Comparison of ENCODE assay signal across 1 cellular context in the genomic region with DNA sequence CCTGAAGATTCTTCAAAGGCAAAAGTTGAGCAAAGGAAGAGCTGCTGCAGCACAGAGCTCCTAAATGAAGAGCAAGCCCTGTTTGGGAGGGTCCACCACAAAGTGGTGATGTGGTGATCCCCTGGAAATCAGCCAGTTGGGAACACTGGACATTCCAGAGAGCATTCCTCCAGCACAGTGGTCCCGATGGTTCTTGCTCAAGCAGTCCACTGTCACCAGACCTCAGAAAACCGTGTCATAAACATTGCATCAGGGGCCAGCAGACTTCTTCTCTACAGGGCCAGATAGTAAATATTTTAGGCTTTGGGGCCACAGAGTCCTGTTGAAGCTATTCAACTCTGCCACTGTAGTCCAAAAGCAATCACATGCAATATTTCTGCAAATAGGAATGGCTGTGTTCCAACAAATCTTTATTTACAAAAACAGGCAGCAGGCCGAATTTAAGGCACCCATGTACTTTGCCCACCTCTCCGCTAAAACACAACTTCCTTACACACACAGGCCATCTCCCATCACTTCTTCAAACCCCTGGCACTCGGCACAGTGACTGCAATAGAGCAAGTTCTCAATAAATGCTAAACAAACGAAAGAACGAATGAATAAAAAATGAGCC.
TF ChIP-seq lines count a peak whose summit lies in the region.

No MANE protein-coding gene starts in this region.

TF ChIP-seq in HepG2, 621 proteins besides CTCF, POLR2A, EP300 and RAD21 (continued from another document and continues in another):
- TF ChIP-seq, protein P1, sequence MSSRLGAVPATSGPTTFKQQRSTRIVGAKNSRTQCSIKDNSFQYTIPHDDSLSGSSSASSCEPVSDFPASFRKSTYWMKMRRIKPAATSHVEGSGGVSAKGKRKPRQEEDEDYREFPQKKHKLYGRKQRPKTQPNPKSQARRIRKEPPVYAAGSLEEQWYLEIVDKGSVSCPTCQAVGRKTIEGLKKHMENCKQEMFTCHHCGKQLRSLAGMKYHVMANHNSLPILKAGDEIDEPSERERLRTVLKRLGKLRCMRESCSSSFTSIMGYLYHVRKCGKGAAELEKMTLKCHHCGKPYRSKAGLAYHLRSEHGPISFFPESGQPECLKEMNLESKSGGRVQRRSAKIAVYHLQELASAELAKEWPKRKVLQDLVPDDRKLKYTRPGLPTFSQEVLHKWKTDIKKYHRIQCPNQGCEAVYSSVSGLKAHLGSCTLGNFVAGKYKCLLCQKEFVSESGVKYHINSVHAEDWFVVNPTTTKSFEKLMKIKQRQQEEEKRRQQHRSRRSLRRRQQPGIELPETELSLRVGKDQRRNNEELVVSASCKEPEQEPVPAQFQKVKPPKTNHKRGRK (CRISPR knock-in tag; IDR thresholded peaks at IDR 0.05), result no peak
- TF ChIP-seq ZNF431 (CRISPR knock-in tag; IDR thresholded peaks at IDR 0.05; ENCODE audit: borderline replicate concordance, low read depth), result no peak
- peak; percentile 43; the same call in 1 of the 2 replicates for TF ChIP-seq PHF21A (CRISPR knock-in tag; IDR thresholded peaks at IDR 0.05)
- TF ChIP-seq GATAD2A (CRISPR knock-in tag; IDR thresholded peaks at IDR 0.05), result peak; percentile 70
- TF ChIP-seq, protein P2, sequence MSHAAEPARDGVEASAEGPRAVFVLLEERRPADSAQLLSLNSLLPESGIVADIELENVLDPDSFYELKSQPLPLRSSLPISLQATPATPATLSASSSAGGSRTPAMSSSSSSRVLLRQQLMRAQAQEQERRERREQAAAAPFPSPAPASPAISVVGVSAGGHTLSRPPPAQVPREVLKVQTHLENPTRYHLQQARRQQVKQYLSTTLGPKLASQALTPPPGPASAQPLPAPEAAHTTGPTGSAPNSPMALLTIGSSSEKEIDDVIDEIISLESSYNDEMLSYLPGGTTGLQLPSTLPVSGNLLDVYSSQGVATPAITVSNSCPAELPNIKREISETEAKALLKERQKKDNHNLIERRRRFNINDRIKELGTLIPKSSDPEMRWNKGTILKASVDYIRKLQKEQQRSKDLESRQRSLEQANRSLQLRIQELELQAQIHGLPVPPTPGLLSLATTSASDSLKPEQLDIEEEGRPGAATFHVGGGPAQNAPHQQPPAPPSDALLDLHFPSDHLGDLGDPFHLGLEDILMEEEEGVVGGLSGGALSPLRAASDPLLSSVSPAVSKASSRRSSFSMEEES (CRISPR knock-in tag; IDR thresholded peaks at IDR 0.05), result 0 out of 2 replicates have a peak, but pooled peaks have one; percentile 43
- TF ChIP-seq, protein P3, sequence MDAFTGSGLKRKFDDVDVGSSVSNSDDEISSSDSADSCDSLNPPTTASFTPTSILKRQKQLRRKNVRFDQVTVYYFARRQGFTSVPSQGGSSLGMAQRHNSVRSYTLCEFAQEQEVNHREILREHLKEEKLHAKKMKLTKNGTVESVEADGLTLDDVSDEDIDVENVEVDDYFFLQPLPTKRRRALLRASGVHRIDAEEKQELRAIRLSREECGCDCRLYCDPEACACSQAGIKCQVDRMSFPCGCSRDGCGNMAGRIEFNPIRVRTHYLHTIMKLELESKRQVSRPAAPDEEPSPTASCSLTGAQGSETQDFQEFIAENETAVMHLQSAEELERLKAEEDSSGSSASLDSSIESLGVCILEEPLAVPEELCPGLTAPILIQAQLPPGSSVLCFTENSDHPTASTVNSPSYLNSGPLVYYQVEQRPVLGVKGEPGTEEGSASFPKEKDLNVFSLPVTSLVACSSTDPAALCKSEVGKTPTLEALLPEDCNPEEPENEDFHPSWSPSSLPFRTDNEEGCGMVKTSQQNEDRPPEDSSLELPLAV (CRISPR knock-in tag; conservative IDR thresholded peaks at IDR 0.05; ENCODE audit: low read depth), result no peak
- TF ChIP-seq, protein P4, sequence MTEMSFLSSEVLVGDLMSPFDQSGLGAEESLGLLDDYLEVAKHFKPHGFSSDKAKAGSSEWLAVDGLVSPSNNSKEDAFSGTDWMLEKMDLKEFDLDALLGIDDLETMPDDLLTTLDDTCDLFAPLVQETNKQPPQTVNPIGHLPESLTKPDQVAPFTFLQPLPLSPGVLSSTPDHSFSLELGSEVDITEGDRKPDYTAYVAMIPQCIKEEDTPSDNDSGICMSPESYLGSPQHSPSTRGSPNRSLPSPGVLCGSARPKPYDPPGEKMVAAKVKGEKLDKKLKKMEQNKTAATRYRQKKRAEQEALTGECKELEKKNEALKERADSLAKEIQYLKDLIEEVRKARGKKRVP (CRISPR knock-in tag; IDR thresholded peaks at IDR 0.05), result peak in 1 of 2 experiments; percentile 92; a peak in 2 of 4 replicates
- TF ChIP-seq, protein P5, sequence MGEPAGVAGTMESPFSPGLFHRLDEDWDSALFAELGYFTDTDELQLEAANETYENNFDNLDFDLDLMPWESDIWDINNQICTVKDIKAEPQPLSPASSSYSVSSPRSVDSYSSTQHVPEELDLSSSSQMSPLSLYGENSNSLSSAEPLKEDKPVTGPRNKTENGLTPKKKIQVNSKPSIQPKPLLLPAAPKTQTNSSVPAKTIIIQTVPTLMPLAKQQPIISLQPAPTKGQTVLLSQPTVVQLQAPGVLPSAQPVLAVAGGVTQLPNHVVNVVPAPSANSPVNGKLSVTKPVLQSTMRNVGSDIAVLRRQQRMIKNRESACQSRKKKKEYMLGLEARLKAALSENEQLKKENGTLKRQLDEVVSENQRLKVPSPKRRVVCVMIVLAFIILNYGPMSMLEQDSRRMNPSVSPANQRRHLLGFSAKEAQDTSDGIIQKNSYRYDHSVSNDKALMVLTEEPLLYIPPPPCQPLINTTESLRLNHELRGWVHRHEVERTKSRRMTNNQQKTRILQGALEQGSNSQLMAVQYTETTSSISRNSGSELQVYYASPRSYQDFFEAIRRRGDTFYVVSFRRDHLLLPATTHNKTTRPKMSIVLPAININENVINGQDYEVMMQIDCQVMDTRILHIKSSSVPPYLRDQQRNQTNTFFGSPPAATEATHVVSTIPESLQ (CRISPR knock-in tag; conservative IDR thresholded peaks at IDR 0.05), result no peak
- no peak for TF ChIP-seq NFRKB (IDR thresholded peaks at IDR 0.05)
- TF ChIP-seq ZNF230 (CRISPR knock-in tag; IDR thresholded peaks at IDR 0.05), result peak; percentile 62; the same call in 1 of the 2 replicates
- no peak for TF ChIP-seq PAX8 (CRISPR knock-in tag; IDR thresholded peaks at IDR 0.05; ENCODE audit: borderline replicate concordance)
- TF ChIP-seq SPEN (CRISPR knock-in tag; IDR thresholded peaks at IDR 0.05; ENCODE audit: low read depth), result no peak
- TF ChIP-seq ZNF12 (CRISPR knock-in tag; IDR thresholded peaks at IDR 0.05), result 0 out of 2 replicates have a peak, but pooled peaks have one; percentile 18
- no peak for TF ChIP-seq MYNN (CRISPR knock-in tag; IDR thresholded peaks at IDR 0.05; ENCODE audit: low read depth)
- TF ChIP-seq KDM6A (CRISPR knock-in tag; IDR thresholded peaks at IDR 0.05; ENCODE audit: low read depth), result no peak
- TF ChIP-seq ZSCAN20 (CRISPR knock-in tag; IDR thresholded peaks at IDR 0.05; ENCODE audit: borderline replicate concordance), result no peak
- TF ChIP-seq PHF20 (CRISPR knock-in tag; IDR thresholded peaks at IDR 0.05), result no peak
- no peak for TF ChIP-seq FOXA3 (CRISPR knock-in tag; IDR thresholded peaks at IDR 0.05)
- TF ChIP-seq ZFP1 (CRISPR knock-in tag; IDR thresholded peaks at IDR 0.05), result no peak
- TF ChIP-seq SATB2 (CRISPR knock-in tag; IDR thresholded peaks at IDR 0.05), result no peak
- no peak for TF ChIP-seq ZBTB3 (CRISPR knock-in tag; IDR thresholded peaks at IDR 0.05; ENCODE audit: borderline replicate concordance, low read depth)
- no peak for TF ChIP-seq ZNF619 (CRISPR knock-in tag; IDR thresholded peaks at IDR 0.05)
- TF ChIP-seq, protein P6, sequence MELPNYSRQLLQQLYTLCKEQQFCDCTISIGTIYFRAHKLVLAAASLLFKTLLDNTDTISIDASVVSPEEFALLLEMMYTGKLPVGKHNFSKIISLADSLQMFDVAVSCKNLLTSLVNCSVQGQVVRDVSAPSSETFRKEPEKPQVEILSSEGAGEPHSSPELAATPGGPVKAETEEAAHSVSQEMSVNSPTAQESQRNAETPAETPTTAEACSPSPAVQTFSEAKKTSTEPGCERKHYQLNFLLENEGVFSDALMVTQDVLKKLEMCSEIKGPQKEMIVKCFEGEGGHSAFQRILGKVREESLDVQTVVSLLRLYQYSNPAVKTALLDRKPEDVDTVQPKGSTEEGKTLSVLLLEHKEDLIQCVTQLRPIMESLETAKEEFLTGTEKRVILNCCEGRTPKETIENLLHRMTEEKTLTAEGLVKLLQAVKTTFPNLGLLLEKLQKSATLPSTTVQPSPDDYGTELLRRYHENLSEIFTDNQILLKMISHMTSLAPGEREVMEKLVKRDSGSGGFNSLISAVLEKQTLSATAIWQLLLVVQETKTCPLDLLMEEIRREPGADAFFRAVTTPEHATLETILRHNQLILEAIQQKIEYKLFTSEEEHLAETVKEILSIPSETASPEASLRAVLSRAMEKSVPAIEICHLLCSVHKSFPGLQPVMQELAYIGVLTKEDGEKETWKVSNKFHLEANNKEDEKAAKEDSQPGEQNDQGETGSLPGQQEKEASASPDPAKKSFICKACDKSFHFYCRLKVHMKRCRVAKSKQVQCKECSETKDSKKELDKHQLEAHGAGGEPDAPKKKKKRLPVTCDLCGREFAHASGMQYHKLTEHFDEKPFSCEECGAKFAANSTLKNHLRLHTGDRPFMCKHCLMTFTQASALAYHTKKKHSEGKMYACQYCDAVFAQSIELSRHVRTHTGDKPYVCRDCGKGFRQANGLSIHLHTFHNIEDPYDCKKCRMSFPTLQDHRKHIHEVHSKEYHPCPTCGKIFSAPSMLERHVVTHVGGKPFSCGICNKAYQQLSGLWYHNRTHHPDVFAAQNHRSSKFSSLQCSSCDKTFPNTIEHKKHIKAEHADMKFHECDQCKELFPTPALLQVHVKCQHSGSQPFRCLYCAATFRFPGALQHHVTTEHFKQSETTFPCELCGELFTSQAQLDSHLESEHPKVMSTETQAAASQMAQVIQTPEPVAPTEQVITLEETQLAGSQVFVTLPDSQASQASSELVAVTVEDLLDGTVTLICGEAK (IDR thresholded peaks at IDR 0.05), result no peak
- TF ChIP-seq, protein P6 (CRISPR knock-in tag; IDR thresholded peaks at IDR 0.05), result peak; percentile 76
- TF ChIP-seq MTF2 (CRISPR knock-in tag; IDR thresholded peaks at IDR 0.05; ENCODE audit: borderline replicate concordance), result no peak
- TF ChIP-seq ZBTB42 (CRISPR knock-in tag; IDR thresholded peaks at IDR 0.05), result no peak
- no peak for TF ChIP-seq ZFP36L2 (CRISPR knock-in tag; IDR thresholded peaks at IDR 0.05)
- TF ChIP-seq SMARCE1 (IDR thresholded peaks at IDR 0.05; ENCODE audit: borderline replicate concordance), result no peak
- TF ChIP-seq, protein P7, sequence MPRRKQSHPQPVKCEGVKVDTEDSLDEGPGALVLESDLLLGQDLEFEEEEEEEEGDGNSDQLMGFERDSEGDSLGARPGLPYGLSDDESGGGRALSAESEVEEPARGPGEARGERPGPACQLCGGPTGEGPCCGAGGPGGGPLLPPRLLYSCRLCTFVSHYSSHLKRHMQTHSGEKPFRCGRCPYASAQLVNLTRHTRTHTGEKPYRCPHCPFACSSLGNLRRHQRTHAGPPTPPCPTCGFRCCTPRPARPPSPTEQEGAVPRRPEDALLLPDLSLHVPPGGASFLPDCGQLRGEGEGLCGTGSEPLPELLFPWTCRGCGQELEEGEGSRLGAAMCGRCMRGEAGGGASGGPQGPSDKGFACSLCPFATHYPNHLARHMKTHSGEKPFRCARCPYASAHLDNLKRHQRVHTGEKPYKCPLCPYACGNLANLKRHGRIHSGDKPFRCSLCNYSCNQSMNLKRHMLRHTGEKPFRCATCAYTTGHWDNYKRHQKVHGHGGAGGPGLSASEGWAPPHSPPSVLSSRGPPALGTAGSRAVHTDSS (CRISPR knock-in tag; conservative IDR thresholded peaks at IDR 0.05), result no peak
- no peak for TF ChIP-seq LCORL (IDR thresholded peaks at IDR 0.05)
- peak; percentile 55; the same call in 1 of the 2 replicates for TF ChIP-seq LCORL (CRISPR knock-in tag; IDR thresholded peaks at IDR 0.05)
- TF ChIP-seq STAG1 (CRISPR knock-in tag; IDR thresholded peaks at IDR 0.05), result no peak
- no peak for TF ChIP-seq MED13 (CRISPR knock-in tag; IDR thresholded peaks at IDR 0.05)
- TF ChIP-seq PITX1 (CRISPR knock-in tag; IDR thresholded peaks at IDR 0.05), result no peak
- TF ChIP-seq POGZ (CRISPR knock-in tag; IDR thresholded peaks at IDR 0.05), result no peak
- no peak for TF ChIP-seq FOXP1 (IDR thresholded peaks at IDR 0.05)
- TF ChIP-seq FOXP1 (CRISPR knock-in tag; IDR thresholded peaks at IDR 0.05), result 0 out of 2 replicates have a peak, but pooled peaks have one; percentile 16
- TF ChIP-seq, protein P8, sequence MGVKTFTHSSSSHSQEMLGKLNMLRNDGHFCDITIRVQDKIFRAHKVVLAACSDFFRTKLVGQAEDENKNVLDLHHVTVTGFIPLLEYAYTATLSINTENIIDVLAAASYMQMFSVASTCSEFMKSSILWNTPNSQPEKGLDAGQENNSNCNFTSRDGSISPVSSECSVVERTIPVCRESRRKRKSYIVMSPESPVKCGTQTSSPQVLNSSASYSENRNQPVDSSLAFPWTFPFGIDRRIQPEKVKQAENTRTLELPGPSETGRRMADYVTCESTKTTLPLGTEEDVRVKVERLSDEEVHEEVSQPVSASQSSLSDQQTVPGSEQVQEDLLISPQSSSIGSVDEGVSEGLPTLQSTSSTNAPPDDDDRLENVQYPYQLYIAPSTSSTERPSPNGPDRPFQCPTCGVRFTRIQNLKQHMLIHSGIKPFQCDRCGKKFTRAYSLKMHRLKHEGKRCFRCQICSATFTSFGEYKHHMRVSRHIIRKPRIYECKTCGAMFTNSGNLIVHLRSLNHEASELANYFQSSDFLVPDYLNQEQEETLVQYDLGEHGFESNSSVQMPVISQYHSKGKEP (CRISPR knock-in tag; IDR thresholded peaks at IDR 0.05), result no peak
